ENCODE assay signal across 8 cellular contexts in the genomic region with DNA sequence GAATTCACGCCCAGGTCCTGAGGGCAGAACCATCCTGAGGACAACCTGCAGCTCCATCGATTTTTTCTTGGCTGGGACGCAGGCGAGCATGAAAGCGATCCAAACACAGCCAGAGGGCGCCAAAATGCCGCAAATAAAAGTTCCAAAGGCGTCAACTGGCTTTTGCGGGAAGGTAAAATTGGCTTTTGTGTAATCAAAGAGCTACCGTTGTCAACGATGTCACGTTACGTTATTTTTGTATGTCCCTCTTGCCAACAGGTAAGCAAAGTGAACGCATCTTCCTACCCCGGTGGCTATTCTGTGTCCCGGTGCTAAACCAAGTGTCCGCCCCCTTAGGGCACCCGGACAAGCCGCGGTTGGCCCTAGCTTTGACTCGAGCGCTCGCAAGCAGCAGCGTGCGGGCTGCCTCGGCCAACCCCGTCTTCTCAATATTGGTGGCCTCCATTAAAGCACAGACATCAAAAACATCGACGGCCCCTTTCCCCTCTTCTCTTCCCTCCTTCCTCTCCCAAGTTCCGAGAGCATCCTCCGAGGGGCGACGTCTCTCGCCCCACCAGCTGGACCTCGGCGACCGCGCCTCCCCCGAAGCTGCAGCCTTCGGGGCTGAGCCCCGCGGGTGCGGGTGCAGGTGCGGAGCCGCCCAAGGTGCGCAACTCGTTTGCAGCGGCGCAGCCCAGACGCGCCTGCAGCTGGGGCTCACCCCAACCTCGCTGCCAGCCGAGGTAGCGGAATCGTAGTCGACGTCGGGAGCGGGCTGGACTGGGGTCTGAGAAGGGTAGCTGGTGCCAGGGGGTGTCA. TPM values are rescaled to one million over a fixed set of nuclear protein-coding genes. Genes with fewer than 3 reads are reported as not detected.
DNase-seq lines count a peak whose midpoint lies in the region; ATAC-seq and TF ChIP-seq lines count a peak whose summit lies in the region.

No MANE protein-coding gene starts in this region.

- peaks cover 2 to 11% of the 10 kb centered on the region in 2 experiments; a peak in 3 of 4 replicates for H3K4me1 ChIP-seq in SK-N-SH (ENCODE audit: control insufficient read depth in 1 of 2, insufficient read depth in 2 of 2, low read depth in 1 of 2, low read length in 1 of 2)

- H3K36me3 ChIP-seq in SK-N-SH (replicated peaks in 1 of 2; ENCODE audit: control insufficient read depth in 1 of 2, insufficient read depth in 2 of 2, low read length in 1 of 2) (peaks cover 0 to 4% of the 10 kb centered on the region in 2 experiments), brain microvascular endothelial cell (replicated peaks) (peaks cover 9% of the 10 kb centered on the region)

- no peak for TF ChIP-seq EP300 in SK-N-SH (IDR thresholded peaks at IDR 0.05; ENCODE audit: borderline replicate concordance in 1 of 2, low read depth in 1 of 2, low read length in 1 of 2)

- no peaks in the 10 kb centered on the region for H3K9me3 ChIP-seq in SK-N-SH

- H3K9ac ChIP-seq in SK-N-SH: no peak overlapping the region

- H3K27me3 ChIP-seq in SK-N-SH (ENCODE audit: insufficient read depth) (no peaks in the 10 kb centered on the region), brain microvascular endothelial cell (replicated peaks) (no peaks in the 10 kb centered on the region)

- H4K20me1 ChIP-seq in SK-N-SH (ENCODE audit: insufficient read depth): no peaks in the 10 kb centered on the region

- no peaks in the 10 kb centered on the region for H3K9me2 ChIP-seq in SK-N-SH

- WGBS in SK-N-SH (ENCODE audit: low lambda C conversion rate): 1% methylated on average over 43 of the region's 59 CpGs

- POLR2A ChIA-PET in SK-N-SH (lab: Yijun Ruan, JAX): interaction anchor here (1.2 kb wide), 1 partner anchor 1088 kb away, joined by 5 read pairs; no protein-coding TSS in a partner anchor

- H3K27ac ChIP-seq in SK-N-SH (ENCODE audit: low read depth in 2 of 2, low read length in 1 of 2) (peak overlapping the region in 1 of 2 experiments; percentile 20; a peak in 1 of 4 replicates), brain microvascular endothelial cell (peak overlapping the region; percentile 3)

- peak overlapping the region; percentile 90 for H3K4me2 ChIP-seq in SK-N-SH

- peak; percentile 94 for TF ChIP-seq RAD21 in SK-N-SH (IDR thresholded peaks at IDR 0.05; ENCODE audit: low read length)

- H2AFZ ChIP-seq in SK-N-SH (ENCODE audit: low read depth): peak overlapping the region; percentile 96

- in situ Hi-C loops in brain microvascular endothelial cell (cut with HindIII; ENCODE audit: low pct_ligation_motif_present, low sequenced_read_pairs): no loop called here

- peak; percentile 91 for TF ChIP-seq CTCF in SK-N-SH (IDR thresholded peaks at IDR 0.05)
- TF ChIP-seq CTCF in brain microvascular endothelial cell (IDR thresholded peaks at IDR 0.05; ENCODE audit: low read depth, low read length, missing control alignments): peak; percentile 89

- DNase-seq in activated gamma-delta T cell treated with Interleukin-2 at 50 U/mL for 16 hours (peak; percentile 18), activated gamma-delta T cell (lab: John Stamatoyannopoulos, UW) (no peak), NCI-H1092 treated with DMSO at 0.1 percent for 48 hours (lab: John Stamatoyannopoulos, UW) (peak; percentile 94), SK-N-SH (peak; percentile 76), brain microvascular endothelial cell (peak; percentile 79), iPS DF 4.7 (ENCODE audit: extremely low read depth, low spot score) (peak; percentile 79), retina (peak; percentile 95)

- ATAC-seq in HG02840 (IDR thresholded peaks at IDR 0.05; ENCODE audit: low FRiP score, unreplicated experiment): peak; percentile 49

- peak overlapping the region; percentile 46 to 57 for H3K4me3 ChIP-seq in SK-N-SH (ENCODE audit: low read depth in 2 of 2, low read length in 1 of 2)
- H3K4me3 ChIP-seq in brain microvascular endothelial cell (ENCODE audit: low read depth, low read length): peak overlapping the region; percentile 92

- CTCF ChIA-PET in SK-N-SH (lab: Yijun Ruan, JAX): interaction anchor here (0.6 to 5.2 kb wide), 74 partner anchors 9 to 1483 kb away, joined by 3 to 81 read pairs (median 4); no protein-coding TSS in a partner anchor

- peaks cover 32% of the 10 kb centered on the region for H3K79me2 ChIP-seq in SK-N-SH (ENCODE audit: insufficient read depth)

- peaks cover 8% of the 10 kb centered on the region for H3F3A ChIP-seq in SK-N-SH (replicated peaks; ENCODE audit: insufficient read depth)

TF ChIP-seq in SK-N-SH, 30 proteins besides CTCF, POLR2A, EP300 and RAD21:
- peak; percentile 95 for TF ChIP-seq SMC3 (IDR thresholded peaks at IDR 0.05; ENCODE audit: low read depth, low read length)
- peak; percentile 76 for TF ChIP-seq MAX (IDR thresholded peaks at IDR 0.05; ENCODE audit: low read depth)
- peak; percentile 69; the same call in 1 of the 2 replicates for TF ChIP-seq YY1 (IDR thresholded peaks at IDR 0.05; ENCODE audit: low read depth)
- TF ChIP-seq MEF2A (IDR thresholded peaks at IDR 0.05; ENCODE audit: borderline replicate concordance, low read depth): no peak

RNA-seq across cellular contexts. Expression of gene BASP1, which starts 1.1 kb away (rescaled TPM):
- polyA plus RNA-seq in SK-N-SH (2012; rRNA removed): 77.8 and 107 TPM in 2 replicates
- polyA plus RNA-seq in SK-N-SH (2012; cell fraction: cytosol; rRNA removed): 94.2 and 104 TPM in 2 replicates
- polyA plus RNA-seq in SK-N-SH (2012; cell fraction: nucleus; rRNA removed): 33.6 and 36.0 TPM in 2 replicates
